In genomic region chr10:1715821-1716220, GRCh38 we compare ENCODE assay signal across 7 cellular contexts. TPM values are rescaled to one million over a fixed set of nuclear protein-coding genes. Genes with fewer than 3 reads are reported as not detected.
DNase-seq lines count a peak whose midpoint lies in the region; ATAC-seq and TF ChIP-seq lines count a peak whose summit lies in the region.

No MANE protein-coding gene starts in this region.

- H3K27ac Mint-ChIP-seq in chondrocyte (ENCODE audit: unreplicated experiment) = no peak overlapping the region

- DNase-seq in chondrocyte (ENCODE audit: low spot score) (no peak), NOMO-1 (lab: John Stamatoyannopoulos, UW; ENCODE audit: unreplicated experiment in 2 of 2) (no peak), tibial artery (no peak)
- DNase-seq in stimulated activated CD4-positive, alpha-beta T cell treated with anti-CD3 and anti-CD28 coated beads, Interleukin-2, amount 100 ng/mL, for 4 hours (ENCODE audit: low read depth) = peak; percentile 6
- DNase-seq in activated CD4-positive, CD25-positive, alpha-beta regulatory T cell treated with anti-CD3 and anti-CD28 coated beads, Interleukin-2, amount 50 U/mL, for 72 hours = no peak

- no peaks in the 10 kb centered on the region for H3K9me3 Mint-ChIP-seq in chondrocyte (ENCODE audit: low read depth)

- H3K4me3 Mint-ChIP-seq in chondrocyte (ENCODE audit: unreplicated experiment) = no peak overlapping the region

- peaks cover 5% of the 10 kb centered on the region for H3K4me1 Mint-ChIP-seq in chondrocyte (ENCODE audit: low read depth)

- H3K4me3 ChIP-seq in tibial artery = no peak overlapping the region

- H3K36me3 Mint-ChIP-seq in chondrocyte (ENCODE audit: low read depth) = no peaks in the 10 kb centered on the region

- H3K27me3 ChIP-seq in tibial artery = peaks cover 0 to 20% of the 10 kb centered on the region in 2 donors

- ATAC-seq in GM18867 (IDR thresholded peaks at IDR 0.05; ENCODE audit: unreplicated experiment) (peak; percentile 82), HG03520 (IDR thresholded peaks at IDR 0.05; ENCODE audit: unreplicated experiment) (peak; percentile 82)

- peaks cover 2% of the 10 kb centered on the region for H3K27me3 Mint-ChIP-seq in chondrocyte (ENCODE audit: low read depth)

- H3K4me1 ChIP-seq in tibial artery = no peaks in the 10 kb centered on the region

- H3K36me3 ChIP-seq in tibial artery = no peaks in the 10 kb centered on the region

- peak; percentile 76 for TF ChIP-seq CTCF in chondrocyte (IDR thresholded peaks at IDR 0.05)
- no peak for TF ChIP-seq CTCF in tibial artery (IDR thresholded peaks at IDR 0.05)

- no peak overlapping the region for H3K27ac ChIP-seq in tibial artery

- intact Hi-C loops in tibial artery (cut with DNase I; ENCODE audit: low total_unique reads) = no loop called here

- no peaks in the 10 kb centered on the region for H3K9me3 ChIP-seq in tibial artery

RNA-seq across cellular contexts. Expression of gene ADARB2, which starts 21.5 kb away (rescaled TPM):
- total RNA-seq in chondrocyte = 3.3 to 6.6 TPM (median 3.9 TPM) in 3 replicates
